In genomic region chr4:116849620-116850019, GRCh38 we compare ENCODE assay signal across 23 cellular contexts.
DNase-seq lines count a peak whose midpoint lies in the region; ATAC-seq and TF ChIP-seq lines count a peak whose summit lies in the region.
"Had no signal": no experiment of that assay in that cellular context is flagged by ENCODE, and none has a peak within 500 bp of the region (broad histone marks: within the 10 kb centered on the region; RNA-seq: fewer than 3 reads in every experiment).

No MANE protein-coding gene starts in this region.

- TF ChIP-seq POLR2A in HCT116 (IDR thresholded peaks at IDR 0.05; ENCODE audit: borderline replicate concordance, extremely low read depth, insufficient read depth, insufficient read length) = no peak

- no peak overlapping the region for H3K27ac Mint-ChIP-seq in activated T-cell treated with anti-CD3 and anti-CD28 coated beads, Interleukin-2, amount 50 U/mL, for 72 hours
- H3K27ac Mint-ChIP-seq: activated CD8-positive, alpha-beta T cell treated with anti-CD3 and anti-CD28 coated beads for 36 hours; CD4-positive, alpha-beta T cell; natural killer cell treated with Interleukin-12 subunit alpha and Interleukin-12 subunit beta and Interleukin-15 and Interleukin-18, amount 100 ng/mL, for 72 hours had no signal

- H3K9me2 ChIP-seq in HCT116 (ENCODE audit: insufficient read depth) = peaks cover 2% of the 10 kb centered on the region; the same call in 1 of the 2 replicates

- BruUV-seq in A673 (replicated peaks; lab: Mats Ljungman, UMichigan) = no TSS peak
- BruUV-seq in HCT116 (replicated peaks; lab: Mats Ljungman, UMichigan) = no TSS peak

- no peaks in the 10 kb centered on the region for H4K20me1 ChIP-seq in HCT116 (ENCODE audit: insufficient read depth)

- no peak overlapping the region for H3K4me3 Mint-ChIP-seq in activated T-cell treated with anti-CD3 and anti-CD28 coated beads, Interleukin-2, amount 50 U/mL, for 72 hours
- H3K4me3 Mint-ChIP-seq: activated CD8-positive, alpha-beta T cell treated with anti-CD3 and anti-CD28 coated beads for 36 hours; activated T-cell treated with anti-CD3 and anti-CD28 coated beads, Interleukin-2, amount 50 U/mL, for 4 hours; CD4-positive, alpha-beta T cell; natural killer cell treated with Interleukin-12 subunit alpha and Interleukin-12 subunit beta and Interleukin-15 and Interleukin-18, amount 100 ng/mL, for 72 hours had no signal

- ATAC-seq in HCT116 (0 out of 2 replicates have a peak, but pooled peaks have one; percentile 36), left lobe of liver (peak; percentile 75), esophagus mucosa (no peak)
- ATAC-seq in activated T-cell treated with anti-CD3 and anti-CD28 coated beads, Interleukin-2, amount 50 U/mL, for 72 hours (replicated peaks in 1 of 2) = no peak
- ATAC-seq: activated CD8-positive, alpha-beta T cell treated with anti-CD3 and anti-CD28 coated beads for 36 hours; activated T-cell treated with anti-CD3 and anti-CD28 coated beads, Interleukin-2, amount 50 U/mL, for 4 hours; natural killer cell treated with Interleukin-12 subunit alpha and Interleukin-12 subunit beta and Interleukin-15 and Interleukin-18, amount 100 ng/mL, for 72 hours; psoas muscle had no signal

- DNase-seq in A673 (ENCODE audit: low spot score) (peak; percentile 13), HCT116 (ENCODE audit: low read depth, low spot score) (no peak), astrocyte of the hippocampus (ENCODE audit: low read depth, low spot score) (peak; percentile 1), left lobe of liver (ENCODE audit: low spot score) (no peak), NCI-H187 treated with DMSO at 0.1 percent for 48 hours (lab: John Stamatoyannopoulos, UW) (no peak)
- no peak for DNase-seq in activated T-cell treated with anti-CD3 and anti-CD28 coated beads, Interleukin-2, amount 50 U/mL, for 72 hours
- no peak for DNase-seq in central memory CD4-positive, alpha-beta T cell
- DNase-seq: activated CD4-positive, CD25-positive, alpha-beta regulatory T cell; activated CD8-positive, alpha-beta T cell treated with anti-CD3 and anti-CD28 coated beads for 36 hours; activated naive CD4-positive, alpha-beta T cell treated with anti-CD3 and anti-CD28 coated beads, Interleukin-2, amount 50 U/mL, for 16 hours; activated T-cell treated with anti-CD3 and anti-CD28 coated beads, Interleukin-2, amount 50 U/mL, for 4 hours; CD4-positive, alpha-beta T cell; DMS79 treated with DMSO at 0.1 percent for 48 hours; Karpas-422; NCI-H1105; NCI-H2107; NCI-H524 treated with DMSO at 0.1 percent for 48 hours; psoas muscle; uterus had no signal

- no peaks in the 10 kb centered on the region for H3K36me3 Mint-ChIP-seq in activated T-cell treated with anti-CD3 and anti-CD28 coated beads, Interleukin-2, amount 50 U/mL, for 72 hours (ENCODE audit: insufficient read depth in 2 of 2)

- TF ChIP-seq CTCF in A673 (conservative IDR thresholded peaks at IDR 0.05; ENCODE audit: low read depth, low read length) (peak; percentile 45), HCT116 (IDR thresholded peaks at IDR 0.05 in 2 of 3, conservative IDR thresholded peaks at IDR 0.05 in 1 of 3; ENCODE audit: borderline replicate concordance in 1 of 3, insufficient read depth in 1 of 3, low read depth in 2 of 3, low read length in 2 of 3) (peak in 2 of 3 experiments; percentile 14 to 38; a peak in 2 of 6 replicates)

- H3K4me2 ChIP-seq in HCT116 (ENCODE audit: low read length) = no peak overlapping the region

- H3K27ac ChIP-seq in A673 (ENCODE audit: low read depth, low read length, poor library complexity, severe bottlenecking) (no peak overlapping the region), HCT116 (ENCODE audit: low read depth, low read length) (no peak overlapping the region)
- H3K27ac ChIP-seq: coronary artery, psoas muscle, SJCRH30, uterus had no signal

- peak; percentile 45 for TF ChIP-seq RAD21 in HCT116 (IDR thresholded peaks at IDR 0.05; ENCODE audit: low read depth)

- no peaks in the 10 kb centered on the region for H3K27me3 ChIP-seq in A673 (replicated peaks; ENCODE audit: insufficient read depth, low read depth, low read length, poor library complexity)
- no peaks in the 10 kb centered on the region for H3K27me3 ChIP-seq in HCT116 (ENCODE audit: insufficient read depth, low read length)
- H3K27me3 ChIP-seq: SJCRH30, uterus had no signal

- H3K27me3 Mint-ChIP-seq in activated T-cell treated with anti-CD3 and anti-CD28 coated beads, Interleukin-2, amount 50 U/mL, for 72 hours (ENCODE audit: low read depth) = no peaks in the 10 kb centered on the region
- H3K27me3 Mint-ChIP-seq: activated CD8-positive, alpha-beta T cell treated with anti-CD3 and anti-CD28 coated beads for 36 hours; CD4-positive, alpha-beta T cell; natural killer cell treated with Interleukin-12 subunit alpha and Interleukin-12 subunit beta and Interleukin-15 and Interleukin-18, amount 100 ng/mL, for 72 hours had no signal

- no peak overlapping the region for H3K9ac ChIP-seq in HCT116 (ENCODE audit: low read length)

- no peaks in the 10 kb centered on the region for H3K79me2 ChIP-seq in HCT116 (ENCODE audit: insufficient read depth, low read length)

- CTCF ChIA-PET in A673 (lab: Charles Lee) (interaction anchor here (0.7 kb wide), 1 partner anchor 13 kb away, joined by 3 read pairs; no protein-coding TSS in a partner anchor), HCT116 (lab: Charles Lee) (no interaction called here)

- H3K36me3 ChIP-seq in A673 (ENCODE audit: insufficient read depth, low read length, poor library complexity, severe bottlenecking) (no peaks in the 10 kb centered on the region), HCT116 (ENCODE audit: control insufficient read depth in 1 of 2, insufficient read depth in 2 of 2, low read length in 2 of 2) (no peaks in the 10 kb centered on the region)
- H3K36me3 ChIP-seq: SJCRH30, uterus had no signal

- H2AFZ ChIP-seq in HCT116 (ENCODE audit: low read depth, low read length, poor library complexity, severe bottlenecking) = no peak overlapping the region

- no peaks in the 10 kb centered on the region for H3K4me1 Mint-ChIP-seq in activated T-cell treated with anti-CD3 and anti-CD28 coated beads, Interleukin-2, amount 50 U/mL, for 72 hours (ENCODE audit: low read depth)

- RAD21 ChIA-PET in HCT116 (lab: Charles Lee; ENCODE audit: low non-redundant PET in 1 of 2, low total read pairs in 2 of 2, uncharacterized antibody in 2 of 2, unreplicated experiment in 2 of 2) = no interaction called here

- H3K9me3 ChIP-seq in A673 (ENCODE audit: low read depth, low read length, poor library complexity, severe bottlenecking) = no peaks in the 10 kb centered on the region
- H3K9me3 ChIP-seq in HCT116 (ENCODE audit: control insufficient read depth in 1 of 2, insufficient read depth in 1 of 2, low read depth in 1 of 2, low read length in 2 of 2) = no peaks in the 10 kb centered on the region
- H3K9me3 ChIP-seq: psoas muscle, SJCRH30, uterus had no signal

- H3K4me3 ChIP-seq in A673 (ENCODE audit: low read depth, low read length, poor library complexity, severe bottlenecking) (no peak overlapping the region), HCT116 (replicated peaks in 1 of 2; ENCODE audit: low read depth in 1 of 2, low read length in 2 of 2) (no peak overlapping the region)
- H3K4me3 ChIP-seq: coronary artery, psoas muscle, SJCRH30, uterus had no signal

- peaks cover 6 to 13% of the 10 kb centered on the region in 2 donors for H3K9me3 Mint-ChIP-seq in activated T-cell treated with anti-CD3 and anti-CD28 coated beads, Interleukin-2, amount 50 U/mL, for 72 hours
- H3K9me3 Mint-ChIP-seq: activated CD8-positive, alpha-beta T cell treated with anti-CD3 and anti-CD28 coated beads for 36 hours; CD4-positive, alpha-beta T cell had no signal

- intact Hi-C loops in A673 (cut with micrococcal nuclease; ENCODE audit: unreplicated experiment) (no loop called here), HCT116 (cut with micrococcal nuclease) (loop anchor here (10.0 kb wide), 1 partner anchor 1375 kb away; no protein-coding TSS in a partner anchor)

- POLR2A ChIA-PET in A673 (lab: Charles Lee; ENCODE audit: low non-redundant PET) = no interaction called here
- POLR2A ChIA-PET in HCT116 (lab: Charles Lee) = no interaction called here

- H3K4me1 ChIP-seq in A673 (ENCODE audit: insufficient read depth, low read length, poor library complexity, severe bottlenecking) (no peaks in the 10 kb centered on the region), HCT116 (ENCODE audit: control insufficient read depth in 1 of 2, insufficient read depth in 2 of 2, low read length in 2 of 2) (no peaks in the 10 kb centered on the region)
- H3K4me1 ChIP-seq: psoas muscle, SJCRH30, uterus had no signal

TF ChIP-seq in HCT116, 20 proteins besides CTCF, POLR2A, EP300 and RAD21:
- TF ChIP-seq ZBTB33 (IDR thresholded peaks at IDR 0.05; ENCODE audit: extremely low read depth, insufficient replicate concordance, low read length) (no peak), TCF7L2 (IDR thresholded peaks at IDR 0.05; ENCODE audit: borderline replicate concordance, extremely low read depth, insufficient read depth, insufficient read length) (no peak), EZH2phosphoT487 (IDR thresholded peaks at IDR 0.05; ENCODE audit: borderline replicate concordance) (no peak), ZNF274 (IDR thresholded peaks at IDR 0.05; ENCODE audit: low read depth, low read length) (no peak), ELF1 (IDR thresholded peaks at IDR 0.05; ENCODE audit: borderline replicate concordance, low read depth) (no peak), SIN3A (IDR thresholded peaks at IDR 0.05; ENCODE audit: low read depth) (no peak), ZFX (IDR thresholded peaks at IDR 0.05) (no peak)

Comparison
In these comparisons a context has a peak if more than half of its experiments do, and no peak if none do; other contexts are left out.
1. DNase-seq: peak in A673 (single experiment) and astrocyte of the hippocampus (single experiment); none in HCT116 (single experiment), left lobe of liver (single experiment), activated T-cell treated with anti-CD3 and anti-CD28 coated beads, Interleukin-2, amount 50 U/mL, for 72 hours (0 of 2), central memory CD4-positive, alpha-beta T cell (single experiment) and NCI-H187 treated with DMSO at 0.1 percent for 48 hours (single experiment).
2. ATAC-seq: peak in HCT116 (single experiment) and left lobe of liver (single experiment); none in activated T-cell treated with anti-CD3 and anti-CD28 coated beads, Interleukin-2, amount 50 U/mL, for 72 hours (0 of 2) and esophagus mucosa (single experiment).